ENCODE assay signal across 35 cellular contexts in genomic region chr13:32877491-32877890, GRCh38.
"Had no signal": no experiment of that assay in that cellular context is flagged by ENCODE, and none has a peak within 500 bp of the region (broad histone marks: within the 10 kb centered on the region; RNA-seq: fewer than 3 reads in every experiment).

No MANE protein-coding gene starts in this region.

- H3K9me3 Mint-ChIP-seq: activated B cell treated with CpG ODN at 0.5 μM for 24 hours; activated CD4-positive, alpha-beta memory T cell treated with anti-CD3 and anti-CD28 coated beads for 36 hours; activated naive CD4-positive, alpha-beta T cell treated with anti-CD3 and anti-CD28 coated beads for 36 hours; activated naive CD4-positive, alpha-beta T cell treated with anti-CD3 and anti-CD28 coated beads, Interleukin-2, amount 50 U/mL, for 24 hours; activated naive CD8-positive, alpha-beta T cell treated with anti-CD3 and anti-CD28 coated beads for 36 hours; activated naive CD8-positive, alpha-beta T cell treated with anti-CD3 and anti-CD28 coated beads, Interleukin-2, amount 50 U/mL, for 24 hours; activated T-helper 1 cell treated with anti-CD3 and anti-CD28 coated beads, Interleukin-12 subunit alpha, Interleukin-12 subunit beta, Interleukin-2, Interleukin-4 antibody, amounts not matched to agents 30 ng/mL and 10 ng/mL and 1 ng/mL, durations not matched to agents 14 hours and 24 hours and 36 hours; activated T-helper 2 cell treated with anti-CD3 and anti-CD28 coated beads, Interferon-gamma antibody, Interleukin-2, Interleukin-4, amounts not matched to agents 10 μg/mL and 5 μg/mL and 100 μg/mL, durations not matched to agents 14 hours and 24 hours and 36 hours; T-cell had no signal

- FAIRE-seq: endometrium, endothelial cell of umbilical vein, frontal cortex had no signal

- H3K9me3 ChIP-seq: adrenal gland, breast epithelium, colonic mucosa had no signal

- DNase-seq: activated B cell treated with CpG ODN at 0.5 μM for 24 hours; activated CD4-positive, alpha-beta memory T cell treated with anti-CD3 and anti-CD28 coated beads for 36 hours; activated CD4-positive, alpha-beta T cell treated with anti-CD3 and anti-CD28 coated beads, Interleukin-2, amount 10 ng/mL, durations not matched to agents 24 days and 14 days; activated CD8-positive, alpha-beta memory T cell treated with anti-CD3 and anti-CD28 coated beads, Interleukin-2, amount 10 ng/mL, durations not matched to agents 7 days and 5 days; activated CD8-positive, alpha-beta memory T cell treated with anti-CD3 and anti-CD28 coated beads, Interleukin-2, amount 50 U/mL, for 4 hours; activated CD8-positive, alpha-beta T cell treated with anti-CD3 and anti-CD28 coated beads, Interleukin-2, amount 10 ng/mL, durations not matched to agents 7 days and 5 days; activated effector memory CD4-positive, alpha-beta T cell treated with anti-CD3 and anti-CD28 coated beads, Interleukin-2, amount 50 U/mL, for 16 hours; activated naive CD4-positive, alpha-beta T cell treated with anti-CD3 and anti-CD28 coated beads for 36 hours; activated naive CD8-positive, alpha-beta T cell treated with anti-CD3 and anti-CD28 coated beads for 36 hours; activated naive CD8-positive, alpha-beta T cell treated with anti-CD3 and anti-CD28 coated beads, Interleukin-2, amount 50 U/mL, for 24 hours; activated T-cell treated with anti-CD3 and anti-CD28 coated beads, Interleukin-2, amount 50 U/mL, for 1 hour; activated T-cell treated with anti-CD3 and anti-CD28 coated beads, Interleukin-2, amount 50 U/mL, for 48 hours; adrenal gland; amygdala; aorta; central memory CD4-positive, alpha-beta T cell; cerebellar nuclear complex; colonic mucosa; effector CD8-positive, alpha-beta T cell; head of caudate nucleus; T-cell; T-helper 9 cell; WERI-Rb-1 had no signal

- H3K36me3 Mint-ChIP-seq: activated CD4-positive, alpha-beta memory T cell treated with anti-CD3 and anti-CD28 coated beads for 36 hours; activated naive CD4-positive, alpha-beta T cell treated with anti-CD3 and anti-CD28 coated beads, Interleukin-2, amount 50 U/mL, for 24 hours; activated naive CD8-positive, alpha-beta T cell treated with anti-CD3 and anti-CD28 coated beads for 36 hours; brain; T-cell had no signal

- H3K4me1 Mint-ChIP-seq: activated B cell treated with CpG ODN at 0.5 μM for 24 hours; activated naive CD4-positive, alpha-beta T cell treated with anti-CD3 and anti-CD28 coated beads, Interleukin-2, amount 50 U/mL, for 24 hours; T-cell had no signal

- H3K4me1 ChIP-seq: adrenal gland, breast epithelium, colonic mucosa had no signal

- H3K4me3 ChIP-seq: adrenal gland, breast epithelium, cardiac muscle cell, colonic mucosa had no signal

- H3K27me3 ChIP-seq: adrenal gland, breast epithelium, cardiac muscle cell, colonic mucosa had no signal

- H3K4me3 Mint-ChIP-seq: activated B cell treated with CpG ODN at 0.5 μM for 24 hours; activated CD4-positive, alpha-beta memory T cell treated with anti-CD3 and anti-CD28 coated beads for 36 hours; activated CD4-positive, alpha-beta T cell treated with anti-CD3 and anti-CD28 coated beads, Interleukin-2, amount 10 ng/mL, durations not matched to agents 24 days and 14 days; activated CD8-positive, alpha-beta memory T cell treated with anti-CD3 and anti-CD28 coated beads, Interleukin-2, amount 10 ng/mL, durations not matched to agents 7 days and 5 days; activated CD8-positive, alpha-beta T cell treated with anti-CD3 and anti-CD28 coated beads, Interleukin-2, amount 10 ng/mL, durations not matched to agents 7 days and 5 days; activated naive CD4-positive, alpha-beta T cell treated with anti-CD3 and anti-CD28 coated beads for 36 hours; activated naive CD4-positive, alpha-beta T cell treated with anti-CD3 and anti-CD28 coated beads, Interleukin-2, amount 50 U/mL, for 24 hours; activated naive CD8-positive, alpha-beta T cell treated with anti-CD3 and anti-CD28 coated beads for 36 hours; activated naive CD8-positive, alpha-beta T cell treated with anti-CD3 and anti-CD28 coated beads, Interleukin-2, amount 50 U/mL, for 24 hours; activated T-helper 1 cell treated with anti-CD3 and anti-CD28 coated beads, Interleukin-12 subunit alpha, Interleukin-12 subunit beta, Interleukin-2, Interleukin-4 antibody, amounts not matched to agents 30 ng/mL and 10 ng/mL and 1 ng/mL, durations not matched to agents 14 hours and 24 hours and 36 hours; brain; T-cell; T-helper 1 cell treated with Interleukin-12 subunit alpha and Interleukin-12 subunit beta and Interleukin-4 antibody, amounts not matched to agents 30 μg/mL and 1 μg/mL, for 36 hours had no signal

- H3K27ac ChIP-seq: adrenal gland, breast epithelium, cardiac muscle cell, colonic mucosa, WERI-Rb-1 had no signal

- H3K36me3 ChIP-seq: adrenal gland, breast epithelium, cardiac muscle cell, colonic mucosa, WERI-Rb-1 had no signal

- ATAC-seq: activated CD4-positive, CD25-positive, alpha-beta regulatory T cell treated with anti-CD3 and anti-CD28 coated beads, Interleukin-2, amount 50 U/mL, for 24 hours; activated CD8-positive, alpha-beta memory T cell treated with anti-CD3 and anti-CD28 coated beads, Interleukin-2, amount 10 ng/mL, durations not matched to agents 7 days and 5 days; activated CD8-positive, alpha-beta T cell treated with anti-CD3 and anti-CD28 coated beads, Interleukin-2, amount 10 ng/mL, durations not matched to agents 7 days and 5 days; activated naive CD8-positive, alpha-beta T cell treated with anti-CD3 and anti-CD28 coated beads, Interleukin-2, amount 50 U/mL, for 24 hours; esophagus mucosa; T-cell had no signal

- H3K27me3 Mint-ChIP-seq: activated CD4-positive, alpha-beta memory T cell treated with anti-CD3 and anti-CD28 coated beads for 36 hours; activated CD4-positive, alpha-beta T cell treated with anti-CD3 and anti-CD28 coated beads, Interleukin-2, amount 10 ng/mL, durations not matched to agents 24 days and 14 days; activated naive CD4-positive, alpha-beta T cell treated with anti-CD3 and anti-CD28 coated beads, Interleukin-2, amount 50 U/mL, for 24 hours; activated naive CD8-positive, alpha-beta T cell treated with anti-CD3 and anti-CD28 coated beads for 36 hours; activated naive CD8-positive, alpha-beta T cell treated with anti-CD3 and anti-CD28 coated beads, Interleukin-2, amount 50 U/mL, for 24 hours; brain; T-cell had no signal

- H3K27ac Mint-ChIP-seq: activated B cell treated with CpG ODN at 0.5 μM for 24 hours; activated CD4-positive, alpha-beta memory T cell treated with anti-CD3 and anti-CD28 coated beads for 36 hours; activated CD4-positive, alpha-beta T cell treated with anti-CD3 and anti-CD28 coated beads, Interleukin-2, amount 10 ng/mL, durations not matched to agents 24 days and 14 days; activated CD8-positive, alpha-beta memory T cell treated with anti-CD3 and anti-CD28 coated beads, Interleukin-2, amount 10 ng/mL, durations not matched to agents 7 days and 5 days; activated CD8-positive, alpha-beta T cell treated with anti-CD3 and anti-CD28 coated beads, Interleukin-2, amount 10 ng/mL, durations not matched to agents 7 days and 5 days; activated naive CD4-positive, alpha-beta T cell treated with anti-CD3 and anti-CD28 coated beads for 36 hours; activated naive CD4-positive, alpha-beta T cell treated with anti-CD3 and anti-CD28 coated beads, Interleukin-2, amount 50 U/mL, for 24 hours; activated naive CD8-positive, alpha-beta T cell treated with anti-CD3 and anti-CD28 coated beads for 36 hours; activated naive CD8-positive, alpha-beta T cell treated with anti-CD3 and anti-CD28 coated beads, Interleukin-2, amount 50 U/mL, for 24 hours; activated T-helper 1 cell treated with anti-CD3 and anti-CD28 coated beads, Interleukin-12 subunit alpha, Interleukin-12 subunit beta, Interleukin-2, Interleukin-4 antibody, amounts not matched to agents 30 ng/mL and 10 ng/mL and 1 ng/mL, durations not matched to agents 14 hours and 24 hours and 36 hours; activated T-helper 2 cell treated with anti-CD3 and anti-CD28 coated beads, Interferon-gamma antibody, Interleukin-2, Interleukin-4, amounts not matched to agents 10 μg/mL and 5 μg/mL and 100 μg/mL, durations not matched to agents 14 hours and 24 hours and 36 hours; brain; T-cell; T-helper 1 cell treated with Interleukin-12 subunit alpha and Interleukin-12 subunit beta and Interleukin-4 antibody, amounts not matched to agents 30 μg/mL and 1 μg/mL, for 36 hours had no signal
